ENCODE assay signal across 8 cellular contexts in genomic region chr19:42396542-42397314, GRCh38. TPM values are rescaled to one million over a fixed set of nuclear protein-coding genes. Genes with fewer than 3 reads are reported as not detected.
A peak's percentile ranks its signal among the peaks of the same experiment; 100 is the strongest.
DNase-seq lines count a peak whose midpoint lies in the region; ATAC-seq and TF ChIP-seq lines count a peak whose summit lies in the region.

No MANE protein-coding gene starts in this region.

- ATAC-seq in GM21576 (IDR thresholded peaks at IDR 0.05; ENCODE audit: unreplicated experiment) (peak; percentile 95), PC-3 (peak; percentile 95)

- no peaks in the 10 kb centered on the region for H3K9me2 ChIP-seq in PC-3 (replicated peaks; ENCODE audit: low read length)

- no peaks in the 10 kb centered on the region for H4K20me1 ChIP-seq in PC-3 (ENCODE audit: low read length)

- no peaks in the 10 kb centered on the region for H3K9me3 ChIP-seq in PC-3 (ENCODE audit: low read length)

- H3K27me3 ChIP-seq in PC-3 (ENCODE audit: low read length) = no peaks in the 10 kb centered on the region

- peak overlapping the region; percentile 90 for H3K27ac ChIP-seq in PC-3 (ENCODE audit: low read length)

- BruUV-seq in PC-3 (replicated peaks; lab: Mats Ljungman, UMichigan) = TSS peak; percentile 89

- H3F3A ChIP-seq in PC-3 (ENCODE audit: low read length, unreplicated experiment) = no peaks in the 10 kb centered on the region

- H2AFZ ChIP-seq in PC-3 (ENCODE audit: low read length) = peak overlapping the region; percentile 96

- H3K4me2 ChIP-seq in PC-3 (ENCODE audit: low read length) = peak overlapping the region; percentile 94

- DNase-seq in DMS114 treated with DMSO at 0.1 percent for 48 hours (lab: John Stamatoyannopoulos, UW; ENCODE audit: unreplicated experiment) (peak; percentile 97), PC-3 (peak; percentile 98), erythroblast (lab: John Stamatoyannopoulos, UW) (peak; percentile 98 to 99), mucosa of gallbladder (ENCODE audit: low spot score) (peak; percentile 99)
- DNase-seq in activated T-cell treated with anti-CD3 and anti-CD28 coated beads, Interleukin-2, amount 50 U/mL, for 24 hours = peak; percentile 99
- peak; percentile 96 for DNase-seq in stimulated activated CD8-positive, alpha-beta memory T cell treated with anti-CD3 and anti-CD28 coated beads, Interleukin-4, amount 100 ng/mL, for 24 hours (ENCODE audit: low read depth)

- intact Hi-C loops in PC-3 (cut with micrococcal nuclease) = no loop called here

- TF ChIP-seq CTCF in PC-3 (conservative IDR thresholded peaks at IDR 0.05; ENCODE audit: low read depth, low read length) = no peak

- peaks cover 21 to 30% (median 26%) of the 10 kb centered on the region in 3 donors for H3K4me1 Mint-ChIP-seq in IgD-negative memory B cell
- H3K4me1 Mint-ChIP-seq in activated T-cell treated with anti-CD3 and anti-CD28 coated beads, Interleukin-2, amount 50 U/mL, for 24 hours (ENCODE audit: low read depth) = peaks cover 33% of the 10 kb centered on the region

- H3K4me3 Mint-ChIP-seq in IgD-negative memory B cell = peak overlapping the region; percentile 92 to 97 (median 94)
- H3K4me3 Mint-ChIP-seq in activated T-cell treated with anti-CD3 and anti-CD28 coated beads, Interleukin-2, amount 50 U/mL, for 24 hours = peak overlapping the region; percentile 84

- H3K27ac Mint-ChIP-seq in IgD-negative memory B cell = peak overlapping the region; percentile 90 to 92 (median 91)
- H3K27ac Mint-ChIP-seq in activated T-cell treated with anti-CD3 and anti-CD28 coated beads, Interleukin-2, amount 50 U/mL, for 24 hours = peak overlapping the region; percentile 94

- no peaks in the 10 kb centered on the region for H3K36me3 ChIP-seq in PC-3 (ENCODE audit: low read depth, low read length)

- peaks cover 4% of the 10 kb centered on the region for H3K36me3 Mint-ChIP-seq in IgD-negative memory B cell
- peaks cover 3% of the 10 kb centered on the region for H3K36me3 Mint-ChIP-seq in activated T-cell treated with anti-CD3 and anti-CD28 coated beads, Interleukin-2, amount 50 U/mL, for 24 hours (ENCODE audit: low read depth)

- peak; percentile 93 for TF ChIP-seq POLR2A in erythroblast (IDR thresholded peaks at IDR 0.05; ENCODE audit: low read length)

- H3K9me3 Mint-ChIP-seq in IgD-negative memory B cell = no peaks in the 10 kb centered on the region
- H3K9me3 Mint-ChIP-seq in activated T-cell treated with anti-CD3 and anti-CD28 coated beads, Interleukin-2, amount 50 U/mL, for 24 hours = no peaks in the 10 kb centered on the region

- peaks cover 9% of the 10 kb centered on the region for H3K79me2 ChIP-seq in PC-3 (ENCODE audit: low read length)

- no peaks in the 10 kb centered on the region for H3K27me3 Mint-ChIP-seq in IgD-negative memory B cell
- no peaks in the 10 kb centered on the region for H3K27me3 Mint-ChIP-seq in activated T-cell treated with anti-CD3 and anti-CD28 coated beads, Interleukin-2, amount 50 U/mL, for 24 hours

- CTCF ChIA-PET in PC-3 (lab: Charles Lee) = interaction anchor here (0.6 kb wide), 1 partner anchor 150 kb away, joined by 3 read pairs; no protein-coding TSS in a partner anchor

- H3K4me1 ChIP-seq in PC-3 (ENCODE audit: insufficient read depth, low read length) = peaks cover 17% of the 10 kb centered on the region

- peak overlapping the region; percentile 80 for H3K9ac ChIP-seq in PC-3 (ENCODE audit: low read length)

- POLR2A ChIA-PET in PC-3 (lab: Charles Lee; ENCODE audit: unreplicated experiment) = interaction anchor here (0.6 kb wide), 1 partner anchor 330 kb away, joined by 3 read pairs; no protein-coding TSS in a partner anchor

- H3K4me3 ChIP-seq in PC-3 (ENCODE audit: low read length) = peak overlapping the region; percentile 81

RNA-seq across cellular contexts. Expression of gene CNFN, which starts 6.6 kb away (rescaled TPM):
- 42.5 TPM for polyA plus RNA-seq in IgD-negative memory B cell
- total RNA-seq in PC-3 (2014; rRNA removed) (4.1 and 4.5 TPM in 2 replicates), mucosa of gallbladder (1.9 TPM)

RNA-seq across cellular contexts. Expression of gene LIPE, which starts 30.5 kb away (rescaled TPM):
- 15.0 TPM for polyA plus RNA-seq in IgD-negative memory B cell
- total RNA-seq in PC-3 (2014; rRNA removed) = 2.1 and 3.7 TPM in 2 replicates
- total RNA-seq in mucosa of gallbladder = 20.9 TPM

RNA-seq across cellular contexts. Expression of gene CXCL17, which starts 46.0 kb away (rescaled TPM):
- 0.25 TPM for polyA plus RNA-seq in IgD-negative memory B cell
- total RNA-seq in PC-3 (2014; rRNA removed) (0.98 TPM in 1 of 2 replicates, not detected in the other), mucosa of gallbladder (2.1 TPM)

Comparison
In these comparisons a context has a peak if more than half of its experiments do, and no peak if none do; other contexts are left out.
1. Peak in every context shown above with its lines: DNase-seq, ATAC-seq, H3K4me3 ChIP-seq and H3K27ac ChIP-seq.